ENCODE assay signal across 1 cellular context in the genomic region with DNA sequence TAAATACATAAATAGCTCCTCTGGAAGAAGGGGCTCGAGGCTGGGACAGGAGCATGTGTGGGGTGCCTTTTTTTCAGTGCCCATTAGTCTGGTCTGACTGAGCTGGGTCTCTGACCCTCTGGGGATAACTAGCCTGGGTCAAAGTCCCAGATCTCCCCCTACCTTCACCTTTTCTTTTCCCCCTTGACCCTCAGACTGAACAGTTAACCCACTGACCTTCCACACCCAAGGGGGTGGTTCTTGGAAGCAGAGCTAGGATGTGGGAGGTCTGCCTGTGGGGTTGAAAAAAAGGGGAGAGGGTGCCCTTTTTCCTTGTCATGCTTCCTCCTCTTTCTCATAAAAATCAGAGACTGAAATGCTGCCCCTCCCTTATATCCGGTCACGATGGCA.
TF ChIP-seq lines count a peak whose summit lies in the region.

No MANE protein-coding gene starts in this region.

TF ChIP-seq in HepG2, 621 proteins besides CTCF, POLR2A, EP300 and RAD21:
- TF ChIP-seq, protein P1, sequence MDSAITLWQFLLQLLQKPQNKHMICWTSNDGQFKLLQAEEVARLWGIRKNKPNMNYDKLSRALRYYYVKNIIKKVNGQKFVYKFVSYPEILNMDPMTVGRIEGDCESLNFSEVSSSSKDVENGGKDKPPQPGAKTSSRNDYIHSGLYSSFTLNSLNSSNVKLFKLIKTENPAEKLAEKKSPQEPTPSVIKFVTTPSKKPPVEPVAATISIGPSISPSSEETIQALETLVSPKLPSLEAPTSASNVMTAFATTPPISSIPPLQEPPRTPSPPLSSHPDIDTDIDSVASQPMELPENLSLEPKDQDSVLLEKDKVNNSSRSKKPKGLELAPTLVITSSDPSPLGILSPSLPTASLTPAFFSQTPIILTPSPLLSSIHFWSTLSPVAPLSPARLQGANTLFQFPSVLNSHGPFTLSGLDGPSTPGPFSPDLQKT (CRISPR knock-in tag; IDR thresholded peaks at IDR 0.05; ENCODE audit: borderline replicate concordance) = no peak
- TF ChIP-seq ZSCAN30 (CRISPR knock-in tag; IDR thresholded peaks at IDR 0.05) (no peak), HNF4A (CRISPR knock-in tag; IDR thresholded peaks at IDR 0.05) (peak; percentile 17; the same call in 1 of the 2 replicates), ESRRA (CRISPR knock-in tag; IDR thresholded peaks at IDR 0.05; ENCODE audit: low read depth) (0 out of 2 replicates have a peak, but pooled peaks have one; percentile 16), ATF1 (CRISPR knock-in tag; IDR thresholded peaks at IDR 0.05) (0 out of 2 replicates have a peak, but pooled peaks have one; percentile 2), KLF6 (CRISPR knock-in tag; IDR thresholded peaks at IDR 0.05) (0 out of 2 replicates have a peak, but pooled peaks have one; percentile 21), ZFP90 (CRISPR knock-in tag; IDR thresholded peaks at IDR 0.05; ENCODE audit: borderline replicate concordance) (no peak), CREM (IDR thresholded peaks at IDR 0.05) (no peak), CREM (CRISPR knock-in tag; IDR thresholded peaks at IDR 0.05) (no peak), CBX5 (CRISPR knock-in tag; IDR thresholded peaks at IDR 0.05; ENCODE audit: borderline replicate concordance) (no peak), ZNF160 (CRISPR knock-in tag; IDR thresholded peaks at IDR 0.05) (no peak)
TF ChIP-seq in HepG2: peak in this region for 4.
